8 cellular contexts compared by ENCODE assay signal in genomic region chr1:242523282-242523967, GRCh38. TPM values are rescaled to one million over a fixed set of nuclear protein-coding genes. Genes with fewer than 3 reads are reported as not detected.
DNase-seq lines count a peak whose midpoint lies in the region; ATAC-seq and TF ChIP-seq lines count a peak whose summit lies in the region.

No MANE protein-coding gene starts in this region.

- CTCF ChIA-PET in HEK293T (lab: Yijun Ruan, JAX), result interaction anchor here (1.2 kb wide), 1 partner anchor 129 kb away, joined by 5 read pairs; no protein-coding TSS in a partner anchor

- H3K9ac ChIP-seq in muscle layer of colon (ENCODE audit: low read length), result no peak overlapping the region

- DNase-seq in heart right ventricle, result no peak
- DNase-seq in left ventricle myocardium superior, result no peak
- peak; percentile 38 for DNase-seq in cerebellar cortex (ENCODE audit: low spot score)
- DNase-seq in vagina (ENCODE audit: extremely low spot score in 2 of 2), result no peak
- DNase-seq in SIG-M5 treated with dmso at 0.1 percent for 504 hours (lab: John Stamatoyannopoulos, UW; ENCODE audit: unreplicated experiment), result no peak
- DNase-seq in HEK293T (ENCODE audit: extremely low spot score), result no peak

- H3K4me3 ChIP-seq in heart right ventricle (peak overlapping the region in 8 of 10 donors; percentile 22 to 55 (median 49)), muscle layer of colon (ENCODE audit: low read depth in 1 of 2, low read length in 2 of 2) (peak overlapping the region; percentile 23 to 38), vagina (peak overlapping the region; percentile 31 to 43)

- intact Hi-C loops in heart right ventricle (cut with DNase I), result no loop called here
- intact Hi-C loops in left ventricle myocardium superior (cut with micrococcal nuclease), result no loop called here
- intact Hi-C loops in vagina (cut with DNase I), result no loop called here

- POLR2A ChIA-PET in HEK293T (lab: Yijun Ruan, JAX), result interaction anchor here (0.6 kb wide), 1 partner anchor 1557 kb away, joined by 3 read pairs; no protein-coding TSS in a partner anchor

- no peak for TF ChIP-seq CTCF in heart right ventricle (IDR thresholded peaks at IDR 0.05)
- TF ChIP-seq CTCF in vagina (IDR thresholded peaks at IDR 0.05), result no peak

- peaks cover 0 to 18% (median 13%) of the 10 kb centered on the region in 9 donors for H3K4me1 ChIP-seq in heart right ventricle
- H3K4me1 ChIP-seq in muscle layer of colon (ENCODE audit: insufficient read depth, low read length), result peaks cover 8% of the 10 kb centered on the region
- H3K4me1 ChIP-seq in vagina, result peaks cover 16% of the 10 kb centered on the region

- H3K27me3 ChIP-seq in heart right ventricle (peaks cover 11 to 83% (median 49%) of the 10 kb centered on the region in 7 donors), muscle layer of colon (ENCODE audit: control insufficient read depth in 1 of 2, insufficient read depth in 2 of 2, low read length in 2 of 2) (peaks cover 12 to 29% of the 10 kb centered on the region in 2 donors), vagina (no peaks in the 10 kb centered on the region)

- 1 to 2% methylated on average over 37 of the region's 37 CpGs for WGBS in heart right ventricle, 2 donors

- ATAC-seq in heart right ventricle, result peak in 1 of 8 donors; percentile 19
- no peak for ATAC-seq in left ventricle myocardium superior
- ATAC-seq in GM21576 (IDR thresholded peaks at IDR 0.05; ENCODE audit: unreplicated experiment), result no peak

- H3K36me3 ChIP-seq in heart right ventricle, result no peaks in the 10 kb centered on the region
- H3K36me3 ChIP-seq in muscle layer of colon (ENCODE audit: insufficient read depth, low read length), result no peaks in the 10 kb centered on the region
- H3K36me3 ChIP-seq in vagina, result no peaks in the 10 kb centered on the region

- H3K9me3 ChIP-seq in heart right ventricle (no peaks in the 10 kb centered on the region), muscle layer of colon (ENCODE audit: low read length) (no peaks in the 10 kb centered on the region), vagina (no peaks in the 10 kb centered on the region)

- H3K27ac ChIP-seq in heart right ventricle, result no peak overlapping the region
- no peak overlapping the region for H3K27ac ChIP-seq in muscle layer of colon (ENCODE audit: low read depth, low read length)
- no peak overlapping the region for H3K27ac ChIP-seq in vagina

- TF ChIP-seq POLR2A in vagina (IDR thresholded peaks at IDR 0.05), result no peak

TF ChIP-seq in HEK293T, 16 proteins besides CTCF, POLR2A, EP300 and RAD21:
- no peak for TF ChIP-seq L3MBTL2 (conservative IDR thresholded peaks at IDR 0.05)
- no peak for TF ChIP-seq SP1 (IDR thresholded peaks at IDR 0.05)
- no peak for TF ChIP-seq FOXA1 (IDR thresholded peaks at IDR 0.05)
- no peak for TF ChIP-seq FOXM1 (IDR thresholded peaks at IDR 0.05; ENCODE audit: borderline replicate concordance)
- no peak for TF ChIP-seq HDGF (IDR thresholded peaks at IDR 0.05; ENCODE audit: borderline replicate concordance)
- no peak for TF ChIP-seq ARNT (IDR thresholded peaks at IDR 0.05)
- TF ChIP-seq TARDBP (IDR thresholded peaks at IDR 0.05), result no peak
- no peak for TF ChIP-seq SUZ12 (IDR thresholded peaks at IDR 0.05)
- TF ChIP-seq PKNOX1 (IDR thresholded peaks at IDR 0.05), result no peak
- no peak for TF ChIP-seq FOXK2 (IDR thresholded peaks at IDR 0.05)
- no peak for TF ChIP-seq ZNF384 (IDR thresholded peaks at IDR 0.05)
- TF ChIP-seq BHLHE40 (IDR thresholded peaks at IDR 0.05; ENCODE audit: borderline replicate concordance), result no peak
- no peak for TF ChIP-seq NFRKB (IDR thresholded peaks at IDR 0.05)

RNA-seq across cellular contexts. Expression of gene PLD5, which starts 1.1 kb away (rescaled TPM):
- total RNA-seq in heart right ventricle (1 to 10 TPM in 1 of 10 donors, under 1 TPM in 6, not detected in 3; 0.13 to 1.3 (median 0.48) TPM), left ventricle myocardium superior (not detected), vagina (1.5 TPM)
- polyA plus RNA-seq in heart right ventricle, result under 1 TPM in 1 of 2 donors, not detected in 1; 0.35 TPM
